Comparison of ENCODE assay signal across 10 cellular contexts in genomic region chr1:155379180-155379876, GRCh38. TPM values are rescaled to one million over a fixed set of nuclear protein-coding genes. Genes with fewer than 3 reads are reported as not detected.
A peak's percentile ranks its signal among the peaks of the same experiment; 100 is the strongest.
DNase-seq lines count a peak whose midpoint lies in the region; ATAC-seq, FAIRE-seq and TF ChIP-seq lines count a peak whose summit lies in the region.
"Had no signal": no experiment of that assay in that cellular context is flagged by ENCODE, and none has a peak within 500 bp of the region (broad histone marks: within the 10 kb centered on the region; RNA-seq: fewer than 3 reads in every experiment).

No MANE protein-coding gene starts in this region.

- no peaks in the 10 kb centered on the region for H3K9me3 Mint-ChIP-seq in chondrocyte (ENCODE audit: low read depth)
- H3K9me3 Mint-ChIP-seq in memory B cell: no peaks in the 10 kb centered on the region

- no peak for TF ChIP-seq CTCF in chondrocyte (IDR thresholded peaks at IDR 0.05)

- H3K4me1 Mint-ChIP-seq in chondrocyte (ENCODE audit: low read depth) (peaks cover 25% of the 10 kb centered on the region), memory B cell (no peaks in the 10 kb centered on the region)

- H3K4me3 ChIP-seq in ACC112 (ENCODE audit: low read depth, low read length): peak overlapping the region; percentile 64

- H3K36me3 Mint-ChIP-seq in chondrocyte (ENCODE audit: low read depth): peaks cover 15% of the 10 kb centered on the region
- peaks cover 23% of the 10 kb centered on the region for H3K36me3 Mint-ChIP-seq in memory B cell

- peak overlapping the region; percentile 56 for H3K4me3 Mint-ChIP-seq in chondrocyte (ENCODE audit: unreplicated experiment)
- no peak overlapping the region for H3K4me3 Mint-ChIP-seq in memory B cell

- H3K27ac Mint-ChIP-seq in chondrocyte (ENCODE audit: unreplicated experiment) (peak overlapping the region; percentile 90), memory B cell (no peak overlapping the region)

- H3K27ac ChIP-seq in ACC112 (ENCODE audit: low read depth, low read length): peak overlapping the region; percentile 90

- TF ChIP-seq POLR2A in GM12891 (IDR thresholded peaks at IDR 0.05; ENCODE audit: low read depth, low read length): no peak

- H3K4me1 ChIP-seq in ACC112 (ENCODE audit: control insufficient read depth, insufficient read depth, low read length, unreplicated experiment): peaks cover 23% of the 10 kb centered on the region

- no peaks in the 10 kb centered on the region for H3K79me2 ChIP-seq in ACC112 (ENCODE audit: control insufficient read depth, insufficient read depth, low read length, unreplicated experiment)

- in situ Hi-C loops in KBM-7 (cut with MboI; ENCODE audit: low pct_unique_long_range_greater_than_20kb, low sequenced_read_pairs): no loop called here

- no peak overlapping the region for H2AFZ ChIP-seq in ACC112 (ENCODE audit: low read length, unreplicated experiment)

- H3K27me3 Mint-ChIP-seq in chondrocyte (ENCODE audit: low read depth): no peaks in the 10 kb centered on the region
- no peaks in the 10 kb centered on the region for H3K27me3 Mint-ChIP-seq in memory B cell

- H3K36me3 ChIP-seq in ACC112 (ENCODE audit: insufficient read depth, low read length): peaks cover 27% of the 10 kb centered on the region

- no peaks in the 10 kb centered on the region for H3K27me3 ChIP-seq in ACC112 (ENCODE audit: insufficient read depth, low read length)

- FAIRE-seq in GM12891 (lab: Jason Lieb, UNC): no peak

- ATAC-seq in memory B cell (ENCODE audit: low read depth): peak; percentile 71

- DNase-seq in KBM-7: peak; percentile 23
- DNase-seq in chondrocyte (ENCODE audit: low spot score): no peak
- DNase-seq in memory B cell (ENCODE audit: low spot score in 2 of 2): no peak
- no peak for DNase-seq in mesenteric fat pad (ENCODE audit: low spot score)
- no peak for DNase-seq in NCI-H128 (lab: John Stamatoyannopoulos, UW; ENCODE audit: unreplicated experiment)
- no peak for DNase-seq in GM12891 (ENCODE audit: insufficient read length, low spot score)
- no peak for DNase-seq in NCI-H1092 (lab: John Stamatoyannopoulos, UW)
- DNase-seq: HCEC 1CT, NCI-H446 treated with DMSO at 0.1 percent for 48 hours had no signal

TF ChIP-seq in GM12891, 5 proteins besides CTCF, POLR2A, EP300 and RAD21:
- no peak for TF ChIP-seq POLR2AphosphoS5 (IDR thresholded peaks at IDR 0.05; ENCODE audit: low read depth, low read length)
- TF ChIP-seq PAX5 (IDR thresholded peaks at IDR 0.05; ENCODE audit: insufficient read depth, low read length, severe bottlenecking): no peak
- no peak for TF ChIP-seq SPI1 (IDR thresholded peaks at IDR 0.05; ENCODE audit: low read depth, low read length)
- TF ChIP-seq POU2F2 (IDR thresholded peaks at IDR 0.05; ENCODE audit: low read depth, low read length): no peak
- TF ChIP-seq TAF1 (IDR thresholded peaks at IDR 0.05; ENCODE audit: low read depth, low read length): no peak

RNA-seq across cellular contexts. Expression of gene RUSC1, which starts 58.6 kb away (rescaled TPM):
- 42.6 to 49.1 TPM (median 43.9 TPM) in 3 replicates for total RNA-seq in chondrocyte
- 20.8 TPM for total RNA-seq in mesenteric fat pad
- polyA plus RNA-seq in GM12891 (2012; ENCODE audit: low read depth, missing spikeins): 8.1 TPM
